Comparison of ENCODE assay signal across 1 cellular context in the genomic region with DNA sequence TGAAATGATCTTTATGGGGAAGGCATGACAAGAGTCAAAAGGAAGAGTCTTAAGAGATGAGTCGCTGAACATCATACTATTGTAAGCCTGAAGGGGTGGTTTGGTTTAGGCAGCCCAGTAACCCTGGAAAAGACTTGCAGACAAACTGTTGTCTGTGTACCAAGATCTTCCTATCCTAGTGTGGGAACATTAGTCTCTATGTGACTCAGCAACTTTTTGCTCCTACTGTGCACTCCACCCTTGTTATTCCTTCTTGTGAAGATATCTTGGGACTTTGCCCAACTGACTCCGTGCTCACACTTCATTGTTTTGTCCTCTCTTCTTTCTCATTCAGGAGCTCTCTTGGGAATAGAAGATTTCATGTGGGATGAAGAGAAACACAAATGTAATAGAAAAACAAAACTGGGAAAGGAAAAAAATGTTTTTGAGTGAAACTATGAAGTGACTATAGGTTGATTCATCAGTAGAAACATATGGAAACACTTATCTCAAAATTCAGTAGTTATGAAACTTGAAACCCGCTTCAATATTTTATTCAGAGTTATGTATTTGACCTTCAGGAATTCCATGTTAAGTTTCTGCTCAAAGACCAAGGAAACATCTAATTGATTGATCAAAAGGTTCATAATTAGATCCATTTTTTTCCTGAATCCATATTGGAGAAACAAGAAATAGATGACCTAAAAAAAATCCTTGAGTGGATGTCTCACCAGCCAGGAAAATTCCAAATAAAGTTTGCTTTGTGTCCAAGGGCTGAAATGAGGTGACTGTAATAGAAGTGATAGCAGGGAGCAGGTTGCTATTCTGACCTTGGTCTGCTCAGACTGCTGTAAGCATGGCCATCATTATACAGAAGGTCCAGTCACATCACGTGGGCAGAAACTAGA.
TF ChIP-seq lines count a peak whose summit lies in the region.

No MANE protein-coding gene starts in this region.

TF ChIP-seq in K562, 482 proteins besides CTCF, POLR2A, EP300 and RAD21 (continued from another document):
- TF ChIP-seq NFIC (IDR thresholded peaks at IDR 0.05) (peak; percentile 68), FOXK2 (conservative IDR thresholded peaks at IDR 0.05 in 1 of 2, IDR thresholded peaks at IDR 0.05 in 1 of 2; ENCODE audit: low read depth in 2 of 2) (0 out of 4 replicates have a peak, but pooled peaks have one; percentile 20 to 27), SMARCC2 (IDR thresholded peaks at IDR 0.05; ENCODE audit: low read depth) (peak; percentile 81; the same call in 1 of the 2 replicates), FOSL1 (tag; conservative IDR thresholded peaks at IDR 0.05) (peak; percentile 71; the same call in 1 of the 2 replicates), TBL1XR1 (IDR thresholded peaks at IDR 0.05; ENCODE audit: low read length in 2 of 2) (peak in 1 of 2 experiments; percentile 10; a peak in 1 of 4 replicates), TEAD4 (IDR thresholded peaks at IDR 0.05; ENCODE audit: low read length) (peak; percentile 37; the same call in 1 of the 2 replicates), TEAD4 (CRISPR knock-in tag; IDR thresholded peaks at IDR 0.05; ENCODE audit: borderline replicate concordance) (no peak), SMARCE1 (IDR thresholded peaks at IDR 0.05) (peak; percentile 74), CBX8 (IDR thresholded peaks at IDR 0.05; ENCODE audit: borderline replicate concordance, extremely low read depth, low read depth, low read length, poor library complexity, severe bottlenecking) (no peak), DPF2 (IDR thresholded peaks at IDR 0.05) (peak; percentile 79; the same call in 1 of the 2 replicates), MTA2 (IDR thresholded peaks at IDR 0.05; ENCODE audit: low read depth) (0 out of 2 replicates have a peak, but pooled peaks have one; percentile 9), RUNX1 (IDR thresholded peaks at IDR 0.05; ENCODE audit: low read depth) (no peak), C11orf30 (IDR thresholded peaks at IDR 0.05; ENCODE audit: low read depth) (peak; percentile 97), NFE2 (IDR thresholded peaks at IDR 0.05; ENCODE audit: low read depth) (peak; percentile 100), MAFK (IDR thresholded peaks at IDR 0.05; ENCODE audit: low read length) (peak; percentile 93), SP1 (CRISPR knock-in tag; IDR thresholded peaks at IDR 0.05) (no peak), MAFF (IDR thresholded peaks at IDR 0.05; ENCODE audit: low read length) (peak; percentile 96), SAP30 (IDR thresholded peaks at IDR 0.05; ENCODE audit: borderline replicate concordance, insufficient read depth, low read depth, low read length, poor library complexity, severe bottlenecking) (no peak), ZNF316 (IDR thresholded peaks at IDR 0.05) (peak; percentile 97), JUND (IDR thresholded peaks at IDR 0.05; ENCODE audit: borderline replicate concordance, low read depth, low read length) (peak; percentile 64), JUND (tag; IDR thresholded peaks at IDR 0.05; ENCODE audit: borderline replicate concordance, low read depth, low read length) (peak; percentile 52; the same call in 2 of the 3 replicates), ZNF766 (CRISPR knock-in tag; conservative IDR thresholded peaks at IDR 0.05) (no peak), SRF (CRISPR knock-in tag; IDR thresholded peaks at IDR 0.05) (peak in 1 of 2 experiments; percentile 30; a peak in 1 of 4 replicates), SOX6 (IDR thresholded peaks at IDR 0.05) (peak; percentile 73), DACH1 (IDR thresholded peaks at IDR 0.05; ENCODE audit: partially characterized antibody) (no peak), NCOR1 (IDR thresholded peaks at IDR 0.05) (peak; percentile 48), ZKSCAN1 (IDR thresholded peaks at IDR 0.05; ENCODE audit: low read depth, low read length) (peak; percentile 90), TRIM24 (IDR thresholded peaks at IDR 0.05) (0 out of 4 replicates have a peak, but pooled peaks of 1 of the 2 experiments have one; percentile 12), MYC (IDR thresholded peaks at IDR 0.05; ENCODE audit: low read depth, low read length) (0 out of 2 replicates have a peak, but pooled peaks have one; percentile 32), MYC (CRISPR knock-in tag; IDR thresholded peaks at IDR 0.05; ENCODE audit: borderline replicate concordance, low read depth) (no peak), HDAC2 (IDR thresholded peaks at IDR 0.05) (peak; percentile 40; the same call in 1 of the 2 replicates), RCOR1 (IDR thresholded peaks at IDR 0.05; ENCODE audit: borderline replicate concordance in 1 of 2, low read depth in 2 of 2, low read length in 2 of 2) (0 out of 4 replicates have a peak, but pooled peaks of 1 of the 2 experiments have one; percentile 31), EGR1 (conservative IDR thresholded peaks at IDR 0.05) (no peak), TCF3 (CRISPR knock-in tag; IDR thresholded peaks at IDR 0.05) (peak; percentile 11; the same call in 1 of the 2 replicates), CTBP1 (IDR thresholded peaks at IDR 0.05; ENCODE audit: borderline replicate concordance) (0 out of 2 replicates have a peak, but pooled peaks have one; percentile 24), NCOA6 (IDR thresholded peaks at IDR 0.05) (no peak), WHSC1 (IDR thresholded peaks at IDR 0.05; ENCODE audit: low read length) (no peak), KAT7 (CRISPR knock-in tag; IDR thresholded peaks at IDR 0.05; ENCODE audit: borderline replicate concordance) (no peak), MAZ (CRISPR knock-in tag; conservative IDR thresholded peaks at IDR 0.05 in 1 of 2, IDR thresholded peaks at IDR 0.05 in 1 of 2) (0 out of 4 replicates have a peak, but pooled peaks of 1 of the 2 experiments have one; percentile 27), EHMT2 (IDR thresholded peaks at IDR 0.05) (peak; percentile 84)
- TF ChIP-seq, protein P1, sequence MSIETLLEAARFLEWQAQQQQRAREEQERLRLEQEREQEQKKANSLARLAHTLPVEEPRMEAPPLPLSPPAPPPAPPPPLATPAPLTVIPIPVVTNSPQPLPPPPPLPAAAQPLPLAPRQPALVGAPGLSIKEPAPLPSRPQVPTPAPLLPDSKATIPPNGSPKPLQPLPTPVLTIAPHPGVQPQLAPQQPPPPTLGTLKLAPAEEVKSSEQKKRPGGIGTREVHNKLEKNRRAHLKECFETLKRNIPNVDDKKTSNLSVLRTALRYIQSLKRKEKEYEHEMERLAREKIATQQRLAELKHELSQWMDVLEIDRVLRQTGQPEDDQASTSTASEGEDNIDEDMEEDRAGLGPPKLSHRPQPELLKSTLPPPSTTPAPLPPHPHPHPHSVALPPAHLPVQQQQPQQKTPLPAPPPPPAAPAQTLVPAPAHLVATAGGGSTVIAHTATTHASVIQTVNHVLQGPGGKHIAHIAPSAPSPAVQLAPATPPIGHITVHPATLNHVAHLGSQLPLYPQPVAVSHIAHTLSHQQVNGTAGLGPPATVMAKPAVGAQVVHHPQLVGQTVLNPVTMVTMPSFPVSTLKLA (conservative IDR thresholded peaks at IDR 0.05) = 0 out of 4 replicates have a peak, but pooled peaks of 1 of the 2 experiments have one; percentile 21
- TF ChIP-seq, protein P2, sequence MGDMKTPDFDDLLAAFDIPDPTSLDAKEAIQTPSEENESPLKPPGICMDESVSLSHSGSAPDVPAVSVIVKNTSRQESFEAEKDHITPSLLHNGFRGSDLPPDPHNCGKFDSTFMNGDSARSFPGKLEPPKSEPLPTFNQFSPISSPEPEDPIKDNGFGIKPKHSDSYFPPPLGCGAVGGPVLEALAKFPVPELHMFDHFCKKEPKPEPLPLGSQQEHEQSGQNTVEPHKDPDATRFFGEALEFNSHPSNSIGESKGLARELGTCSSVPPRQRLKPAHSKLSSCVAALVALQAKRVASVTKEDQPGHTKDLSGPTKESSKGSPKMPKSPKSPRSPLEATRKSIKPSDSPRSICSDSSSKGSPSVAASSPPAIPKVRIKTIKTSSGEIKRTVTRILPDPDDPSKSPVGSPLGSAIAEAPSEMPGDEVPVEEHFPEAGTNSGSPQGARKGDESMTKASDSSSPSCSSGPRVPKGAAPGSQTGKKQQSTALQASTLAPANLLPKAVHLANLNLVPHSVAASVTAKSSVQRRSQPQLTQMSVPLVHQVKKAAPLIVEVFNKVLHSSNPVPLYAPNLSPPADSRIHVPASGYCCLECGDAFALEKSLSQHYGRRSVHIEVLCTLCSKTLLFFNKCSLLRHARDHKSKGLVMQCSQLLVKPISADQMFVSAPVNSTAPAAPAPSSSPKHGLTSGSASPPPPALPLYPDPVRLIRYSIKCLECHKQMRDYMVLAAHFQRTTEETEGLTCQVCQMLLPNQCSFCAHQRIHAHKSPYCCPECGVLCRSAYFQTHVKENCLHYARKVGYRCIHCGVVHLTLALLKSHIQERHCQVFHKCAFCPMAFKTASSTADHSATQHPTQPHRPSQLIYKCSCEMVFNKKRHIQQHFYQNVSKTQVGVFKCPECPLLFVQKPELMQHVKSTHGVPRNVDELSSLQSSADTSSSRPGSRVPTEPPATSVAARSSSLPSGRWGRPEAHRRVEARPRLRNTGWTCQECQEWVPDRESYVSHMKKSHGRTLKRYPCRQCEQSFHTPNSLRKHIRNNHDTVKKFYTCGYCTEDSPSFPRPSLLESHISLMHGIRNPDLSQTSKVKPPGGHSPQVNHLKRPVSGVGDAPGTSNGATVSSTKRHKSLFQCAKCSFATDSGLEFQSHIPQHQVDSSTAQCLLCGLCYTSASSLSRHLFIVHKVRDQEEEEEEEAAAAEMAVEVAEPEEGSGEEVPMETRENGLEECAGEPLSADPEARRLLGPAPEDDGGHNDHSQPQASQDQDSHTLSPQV (IDR thresholded peaks at IDR 0.05) = peak; percentile 70
- TF ChIP-seq, protein P3, sequence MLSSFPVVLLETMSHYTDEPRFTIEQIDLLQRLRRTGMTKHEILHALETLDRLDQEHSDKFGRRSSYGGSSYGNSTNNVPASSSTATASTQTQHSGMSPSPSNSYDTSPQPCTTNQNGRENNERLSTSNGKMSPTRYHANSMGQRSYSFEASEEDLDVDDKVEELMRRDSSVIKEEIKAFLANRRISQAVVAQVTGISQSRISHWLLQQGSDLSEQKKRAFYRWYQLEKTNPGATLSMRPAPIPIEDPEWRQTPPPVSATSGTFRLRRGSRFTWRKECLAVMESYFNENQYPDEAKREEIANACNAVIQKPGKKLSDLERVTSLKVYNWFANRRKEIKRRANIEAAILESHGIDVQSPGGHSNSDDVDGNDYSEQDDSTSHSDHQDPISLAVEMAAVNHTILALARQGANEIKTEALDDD (IDR thresholded peaks at IDR 0.05) = peak; percentile 89
